In the genomic region with DNA sequence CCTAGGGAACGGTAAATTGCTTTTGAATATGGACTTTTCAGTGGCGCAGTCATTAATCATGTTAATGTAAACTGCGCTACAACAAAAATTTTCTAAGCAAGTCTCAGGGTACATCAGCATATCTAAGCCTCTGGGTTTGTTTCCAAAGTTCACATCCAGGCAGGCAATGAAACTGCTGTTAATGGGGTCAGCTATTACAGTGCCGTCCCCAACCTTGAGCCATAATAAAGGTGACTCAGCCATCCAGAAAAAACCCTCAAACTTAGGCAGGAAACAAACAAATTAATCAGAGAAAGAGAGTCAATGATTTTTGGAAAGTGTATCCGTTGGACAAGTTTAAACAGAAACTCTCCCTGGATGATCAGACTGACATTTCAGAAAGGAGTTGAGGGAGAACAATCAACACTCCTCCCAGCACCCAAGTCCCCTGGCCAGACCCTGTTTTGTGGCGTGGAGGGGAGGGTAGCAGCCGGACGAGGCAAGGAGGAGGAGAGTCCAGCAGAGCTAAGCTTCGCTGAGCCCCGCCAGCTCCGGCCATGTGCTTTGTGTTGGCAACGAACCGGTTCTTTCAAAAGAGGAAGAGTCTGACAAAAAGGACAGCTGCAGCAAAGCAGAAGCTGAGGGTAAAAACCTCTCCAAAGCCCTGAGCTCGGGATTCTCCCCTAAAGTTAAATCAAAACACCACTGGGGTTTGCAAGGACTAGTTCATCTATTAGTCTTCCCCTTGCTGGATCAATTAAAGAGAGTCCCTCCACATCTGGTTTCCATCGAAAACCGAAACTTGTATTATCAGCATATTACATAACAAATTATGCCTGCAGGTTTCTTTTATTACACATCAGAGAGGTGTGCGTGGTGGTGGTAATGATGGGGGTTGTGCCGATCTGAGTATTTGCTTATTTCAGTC, we compare ENCODE assay signal across 1 cellular context.
TF ChIP-seq lines count a peak whose summit lies in the region.

No MANE protein-coding gene starts in this region.

TF ChIP-seq in HepG2, 621 proteins besides CTCF, POLR2A, EP300 and RAD21 (continued from another document and continues in another):
- TF ChIP-seq PREB (CRISPR knock-in tag; IDR thresholded peaks at IDR 0.05) (no peak), FOXC1 (CRISPR knock-in tag; IDR thresholded peaks at IDR 0.05; ENCODE audit: borderline replicate concordance) (no peak; the same call in 1 of the 2 replicates), ERF (CRISPR knock-in tag; IDR thresholded peaks at IDR 0.05) (no peak), RFX3 (CRISPR knock-in tag; IDR thresholded peaks at IDR 0.05) (no peak), ZNF207 (IDR thresholded peaks at IDR 0.05; ENCODE audit: borderline replicate concordance) (no peak), JUN (CRISPR knock-in tag; IDR thresholded peaks at IDR 0.05) (no peak), SUZ12 (IDR thresholded peaks at IDR 0.05; ENCODE audit: low read depth, low read length) (no peak), ZSCAN5A (CRISPR knock-in tag; IDR thresholded peaks at IDR 0.05; ENCODE audit: borderline replicate concordance) (no peak), ZSCAN29 (CRISPR knock-in tag; conservative IDR thresholded peaks at IDR 0.05) (no peak), ZNF121 (CRISPR knock-in tag; IDR thresholded peaks at IDR 0.05) (no peak), STAT5B (CRISPR knock-in tag; IDR thresholded peaks at IDR 0.05) (no peak), ZSCAN31 (CRISPR knock-in tag; IDR thresholded peaks at IDR 0.05; ENCODE audit: low read depth) (no peak), CCAR2 (optimal IDR thresholded peaks at IDR 0.05; ENCODE audit: low read depth, low read length) (no peak), YY1 (IDR thresholded peaks at IDR 0.05; ENCODE audit: insufficient read depth, insufficient replicate concordance, low read depth, low read length) (no peak), ZNF678 (CRISPR knock-in tag; IDR thresholded peaks at IDR 0.05) (no peak), MBD4 (IDR thresholded peaks at IDR 0.05; ENCODE audit: borderline replicate concordance, low read length) (no peak), FOXK1 (CRISPR knock-in tag; IDR thresholded peaks at IDR 0.05; ENCODE audit: borderline replicate concordance, low read depth) (0 out of 2 replicates have a peak, but pooled peaks have one; percentile 8), ZNF792 (CRISPR knock-in tag; IDR thresholded peaks at IDR 0.05) (no peak), ZNF143 (CRISPR knock-in tag; IDR thresholded peaks at IDR 0.05) (no peak), TAF15 (IDR thresholded peaks at IDR 0.05; ENCODE audit: low read depth, low read length, poor library complexity, severe bottlenecking) (no peak), HOXA7 (CRISPR knock-in tag; IDR thresholded peaks at IDR 0.05) (no peak), ZBTB1 (CRISPR knock-in tag; IDR thresholded peaks at IDR 0.05; ENCODE audit: borderline replicate concordance) (no peak), NFKBIZ (CRISPR knock-in tag; IDR thresholded peaks at IDR 0.05) (no peak), CEBPZ (IDR thresholded peaks at IDR 0.05; ENCODE audit: low read length) (no peak), DR1 (CRISPR knock-in tag; IDR thresholded peaks at IDR 0.05) (no peak), NR0B2 (CRISPR knock-in tag; IDR thresholded peaks at IDR 0.05) (no peak), MBNL3 (CRISPR knock-in tag; conservative IDR thresholded peaks at IDR 0.05) (no peak), AHDC1 (CRISPR knock-in tag; IDR thresholded peaks at IDR 0.05; ENCODE audit: borderline replicate concordance) (no peak), ZNF136 (CRISPR knock-in tag; IDR thresholded peaks at IDR 0.05; ENCODE audit: low read depth) (no peak), HDAC2 (CRISPR knock-in tag; IDR thresholded peaks at IDR 0.05) (peak; percentile 26; the same call in 1 of the 2 replicates), IKZF4 (CRISPR knock-in tag; IDR thresholded peaks at IDR 0.05; ENCODE audit: borderline replicate concordance, low read depth, not compliant biosample characterization) (peak; percentile 42)
- TF ChIP-seq, protein P1, sequence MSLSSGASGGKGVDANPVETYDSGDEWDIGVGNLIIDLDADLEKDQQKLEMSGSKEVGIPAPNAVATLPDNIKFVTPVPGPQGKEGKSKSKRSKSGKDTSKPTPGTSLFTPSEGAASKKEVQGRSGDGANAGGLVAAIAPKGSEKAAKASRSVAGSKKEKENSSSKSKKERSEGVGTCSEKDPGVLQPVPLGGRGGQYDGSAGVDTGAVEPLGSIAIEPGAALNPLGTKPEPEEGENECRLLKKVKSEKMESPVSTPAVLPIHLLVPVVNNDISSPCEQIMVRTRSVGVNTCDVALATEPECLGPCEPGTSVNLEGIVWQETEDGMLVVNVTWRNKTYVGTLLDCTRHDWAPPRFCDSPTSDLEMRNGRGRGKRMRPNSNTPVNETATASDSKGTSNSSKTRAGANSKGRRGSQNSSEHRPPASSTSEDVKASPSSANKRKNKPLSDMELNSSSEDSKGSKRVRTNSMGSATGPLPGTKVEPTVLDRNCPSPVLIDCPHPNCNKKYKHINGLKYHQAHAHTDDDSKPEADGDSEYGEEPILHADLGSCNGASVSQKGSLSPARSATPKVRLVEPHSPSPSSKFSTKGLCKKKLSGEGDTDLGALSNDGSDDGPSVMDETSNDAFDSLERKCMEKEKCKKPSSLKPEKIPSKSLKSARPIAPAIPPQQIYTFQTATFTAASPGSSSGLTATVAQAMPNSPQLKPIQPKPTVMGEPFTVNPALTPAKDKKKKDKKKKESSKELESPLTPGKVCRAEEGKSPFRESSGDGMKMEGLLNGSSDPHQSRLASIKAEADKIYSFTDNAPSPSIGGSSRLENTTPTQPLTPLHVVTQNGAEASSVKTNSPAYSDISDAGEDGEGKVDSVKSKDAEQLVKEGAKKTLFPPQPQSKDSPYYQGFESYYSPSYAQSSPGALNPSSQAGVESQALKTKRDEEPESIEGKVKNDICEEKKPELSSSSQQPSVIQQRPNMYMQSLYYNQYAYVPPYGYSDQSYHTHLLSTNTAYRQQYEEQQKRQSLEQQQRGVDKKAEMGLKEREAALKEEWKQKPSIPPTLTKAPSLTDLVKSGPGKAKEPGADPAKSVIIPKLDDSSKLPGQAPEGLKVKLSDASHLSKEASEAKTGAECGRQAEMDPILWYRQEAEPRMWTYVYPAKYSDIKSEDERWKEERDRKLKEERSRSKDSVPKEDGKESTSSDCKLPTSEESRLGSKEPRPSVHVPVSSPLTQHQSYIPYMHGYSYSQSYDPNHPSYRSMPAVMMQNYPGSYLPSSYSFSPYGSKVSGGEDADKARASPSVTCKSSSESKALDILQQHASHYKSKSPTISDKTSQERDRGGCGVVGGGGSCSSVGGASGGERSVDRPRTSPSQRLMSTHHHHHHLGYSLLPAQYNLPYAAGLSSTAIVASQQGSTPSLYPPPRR (CRISPR knock-in tag; IDR thresholded peaks at IDR 0.05; ENCODE audit: borderline replicate concordance), result no peak
- TF ChIP-seq, protein P2, sequence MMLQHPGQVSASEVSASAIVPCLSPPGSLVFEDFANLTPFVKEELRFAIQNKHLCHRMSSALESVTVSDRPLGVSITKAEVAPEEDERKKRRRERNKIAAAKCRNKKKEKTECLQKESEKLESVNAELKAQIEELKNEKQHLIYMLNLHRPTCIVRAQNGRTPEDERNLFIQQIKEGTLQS (CRISPR knock-in tag; IDR thresholded peaks at IDR 0.05), result peak; percentile 35; the same call in 1 of the 2 replicates
- TF ChIP-seq, protein P3, sequence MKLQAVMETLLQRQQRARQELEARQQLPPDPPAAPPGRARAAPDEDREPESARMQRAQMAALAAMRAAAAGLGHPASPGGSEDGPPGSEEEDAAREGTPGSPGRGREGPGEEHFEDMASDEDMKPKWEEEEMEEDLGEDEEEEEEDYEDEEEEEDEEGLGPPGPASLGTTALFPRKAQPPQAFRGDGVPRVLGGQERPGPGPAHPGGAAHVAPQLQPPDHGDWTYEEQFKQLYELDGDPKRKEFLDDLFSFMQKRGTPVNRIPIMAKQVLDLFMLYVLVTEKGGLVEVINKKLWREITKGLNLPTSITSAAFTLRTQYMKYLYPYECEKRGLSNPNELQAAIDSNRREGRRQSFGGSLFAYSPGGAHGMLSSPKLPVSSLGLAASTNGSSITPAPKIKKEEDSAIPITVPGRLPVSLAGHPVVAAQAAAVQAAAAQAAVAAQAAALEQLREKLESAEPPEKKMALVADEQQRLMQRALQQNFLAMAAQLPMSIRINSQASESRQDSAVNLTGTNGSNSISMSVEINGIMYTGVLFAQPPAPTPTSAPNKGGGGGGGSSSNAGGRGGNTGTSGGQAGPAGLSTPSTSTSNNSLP (IDR thresholded peaks at IDR 0.05; ENCODE audit: low read depth, low read length), result peak; percentile 62
- TF ChIP-seq, protein P4, sequence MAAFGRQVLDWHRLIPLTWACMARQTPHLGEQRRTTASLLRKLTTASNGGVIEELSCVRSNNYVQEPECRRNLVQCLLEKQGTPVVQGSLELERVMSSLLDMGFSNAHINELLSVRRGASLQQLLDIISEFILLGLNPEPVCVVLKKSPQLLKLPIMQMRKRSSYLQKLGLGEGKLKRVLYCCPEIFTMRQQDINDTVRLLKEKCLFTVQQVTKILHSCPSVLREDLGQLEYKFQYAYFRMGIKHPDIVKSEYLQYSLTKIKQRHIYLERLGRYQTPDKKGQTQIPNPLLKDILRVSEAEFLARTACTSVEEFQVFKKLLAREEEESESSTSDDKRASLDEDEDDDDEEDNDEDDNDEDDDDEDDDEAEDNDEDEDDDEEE (CRISPR knock-in tag; IDR thresholded peaks at IDR 0.05), result no peak
